21 cellular contexts compared by ENCODE assay signal in the genomic region with DNA sequence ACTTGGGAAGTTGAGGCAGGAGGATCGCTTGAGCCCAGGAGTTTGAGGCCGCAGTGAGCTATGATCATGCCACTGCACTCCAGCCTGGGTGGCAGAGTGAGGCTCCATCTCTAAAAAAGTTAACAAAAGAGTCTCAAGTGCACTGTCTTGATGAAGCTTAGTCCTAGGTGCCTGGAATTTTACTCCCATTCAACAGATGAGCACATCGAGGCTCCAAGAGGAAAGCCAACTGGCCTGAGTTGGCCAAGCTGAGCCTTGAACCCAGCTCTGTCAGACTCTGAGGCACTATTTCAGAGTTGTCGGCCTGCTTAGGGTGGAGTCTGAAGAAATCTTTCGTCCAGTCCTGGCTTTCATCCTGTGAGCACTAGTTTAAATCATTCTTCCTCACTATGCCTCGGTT.
A peak's percentile ranks its signal among the peaks of the same experiment; 100 is the strongest.
DNase-seq lines count a peak whose midpoint lies in the region; ATAC-seq and TF ChIP-seq lines count a peak whose summit lies in the region.
"Had no signal": no experiment of that assay in that cellular context is flagged by ENCODE, and none has a peak within 500 bp of the region (broad histone marks: within the 10 kb centered on the region; RNA-seq: fewer than 3 reads in every experiment).

No MANE protein-coding gene starts in this region.

- H3K4me1 ChIP-seq in Panc1 (ENCODE audit: control insufficient read depth, insufficient read depth, low read length) (peaks cover 39% of the 10 kb centered on the region), spleen (peaks cover 0 to 8% (median 1%) of the 10 kb centered on the region in 6 donors)
- H3K4me1 ChIP-seq: Caco-2 had no signal

- H3K27me3 Mint-ChIP-seq in chondrocyte (ENCODE audit: low read depth): no peaks in the 10 kb centered on the region
- H3K27me3 Mint-ChIP-seq: CD4-positive, alpha-beta T cell had no signal

- H3K27ac ChIP-seq in Panc1 (ENCODE audit: low read length) (peak overlapping the region; percentile 86), spleen (no peak overlapping the region)
- H3K27ac ChIP-seq: 22Rv1; BLaER1 treated with 17β-estradiol and CSF1 and Interleukin-3, amounts not matched to agents 10 nM and 100 nM; C4-2B had no signal

- no TSS peak for BruUV-seq in Panc1 (replicated peaks; lab: Mats Ljungman, UMichigan)

- CTCF ChIA-PET in Panc1 (lab: Charles Lee): no interaction called here

- H3K36me3 ChIP-seq in Panc1 (ENCODE audit: control insufficient read depth, insufficient read depth, low read length) (no peaks in the 10 kb centered on the region), spleen (no peaks in the 10 kb centered on the region)
- H3K36me3 ChIP-seq: BLaER1 treated with 17β-estradiol and CSF1 and Interleukin-3, amounts not matched to agents 10 nM and 100 nM had no signal

- H3K9me3 Mint-ChIP-seq in chondrocyte (ENCODE audit: low read depth): no peaks in the 10 kb centered on the region
- H3K9me3 Mint-ChIP-seq: CD4-positive, alpha-beta T cell; CD8-positive, alpha-beta T cell had no signal

- H3K4me3 ChIP-seq in Panc1 (ENCODE audit: low read depth in 2 of 2, low read length in 2 of 2) (no peak overlapping the region), spleen (no peak overlapping the region)
- H3K4me3 ChIP-seq: A549; BLaER1 treated with 17β-estradiol and CSF1 and Interleukin-3, amounts not matched to agents 10 nM and 100 nM; GM12878 had no signal

- H3K27me3 ChIP-seq in Panc1 (ENCODE audit: control insufficient read depth, insufficient read depth, low read length) (no peaks in the 10 kb centered on the region), spleen (replicated peaks in 1 of 7) (peaks cover 0 to 9% (median 0%) of the 10 kb centered on the region in 7 donors)
- H3K27me3 ChIP-seq: BLaER1 treated with 17β-estradiol and CSF1 and Interleukin-3, amounts not matched to agents 10 nM and 100 nM had no signal

- peaks cover 13% of the 10 kb centered on the region for H3K4me1 Mint-ChIP-seq in chondrocyte (ENCODE audit: low read depth)

- H3K9me3 ChIP-seq in Panc1 (ENCODE audit: control insufficient read depth, insufficient read depth, low read depth, low read length) (no peaks in the 10 kb centered on the region), spleen (no peaks in the 10 kb centered on the region)
- H3K9me3 ChIP-seq: A549; BLaER1 treated with 17β-estradiol and CSF1 and Interleukin-3, amounts not matched to agents 10 nM and 100 nM; Caco-2 had no signal

- no peak overlapping the region for H3K27ac Mint-ChIP-seq in chondrocyte (ENCODE audit: unreplicated experiment)
- H3K27ac Mint-ChIP-seq: B cell; CD4-positive, alpha-beta T cell; CD8-positive, alpha-beta T cell had no signal

- intact Hi-C loops in Panc1 (cut with micrococcal nuclease; ENCODE audit: unreplicated experiment) (no loop called here), spleen (cut with DNase I; ENCODE audit: low total_unique reads) (no loop called here)

- no peak overlapping the region for H3K4me3 Mint-ChIP-seq in chondrocyte (ENCODE audit: unreplicated experiment)
- H3K4me3 Mint-ChIP-seq: B cell; CD4-positive, alpha-beta T cell; CD8-positive, alpha-beta T cell had no signal

- H3K36me3 Mint-ChIP-seq in chondrocyte (ENCODE audit: low read depth): no peaks in the 10 kb centered on the region
- H3K36me3 Mint-ChIP-seq: CD8-positive, alpha-beta T cell had no signal

- TF ChIP-seq CTCF in Panc1 (IDR thresholded peaks at IDR 0.05) (no peak), chondrocyte (IDR thresholded peaks at IDR 0.05) (no peak), spleen (IDR thresholded peaks at IDR 0.05 in 8 of 11, conservative IDR thresholded peaks at IDR 0.05 in 3 of 11) (no peak)

- POLR2A ChIA-PET in Panc1 (lab: Charles Lee): interaction anchor here (0.6 kb wide), 1 partner anchor 189 kb away, joined by 9 read pairs; no protein-coding TSS in a partner anchor

- DNase-seq in Panc1 (ENCODE audit: low read depth, low spot score): no peak
- DNase-seq in chondrocyte (ENCODE audit: low spot score): peak; percentile 20
- DNase-seq in spleen: peak; percentile 10
- DNase-seq in stimulated activated CD8-positive, alpha-beta memory T cell treated with anti-CD3 and anti-CD28 coated beads, Interleukin-4, amount 100 ng/mL, for 48 hours: no peak
- DNase-seq: AML-193; Caco-2; Calu3; CD4-positive, alpha-beta T cell; CD8-positive, alpha-beta T cell; DMS 273 treated with DMSO at 0.1 percent for 48 hours; DMS79; DND-41; EL; GDM1 had no signal

- in situ Hi-C loops in Panc1 (cut with HindIII; ENCODE audit: low pct_unique_long_range_greater_than_20kb, low sequenced_read_pairs): no loop called here

- TF ChIP-seq POLR2A in spleen (IDR thresholded peaks at IDR 0.05): no peak

- 93 to 98% (median 95%) methylated on average over 6 of the region's 6 CpGs for WGBS in spleen, 5 donors

- ATAC-seq in Panc1 (no peak), GM19324 (IDR thresholded peaks at IDR 0.05; ENCODE audit: low FRiP score, unreplicated experiment) (no peak)
- ATAC-seq: A549; CD8-positive, alpha-beta T cell; GM12878 had no signal

Comparison
In these comparisons a context has a peak if more than half of its experiments do, and no peak if none do; other contexts are left out.
1. DNase-seq: peak in chondrocyte (single experiment) and spleen (single experiment); none in Panc1 (single experiment) and stimulated activated CD8-positive, alpha-beta memory T cell treated with anti-CD3 and anti-CD28 coated beads, Interleukin-4, amount 100 ng/mL, for 48 hours (single experiment).